ENCODE assay signal across 8 cellular contexts in genomic region chr1:151540982-151541377, GRCh38. TPM values are rescaled to one million over a fixed set of nuclear protein-coding genes. Genes with fewer than 3 reads are reported as not detected.
DNase-seq lines count a peak whose midpoint lies in the region; ATAC-seq and TF ChIP-seq lines count a peak whose summit lies in the region.

No MANE protein-coding gene starts in this region.

- peak overlapping the region; percentile 97 for H3K27ac ChIP-seq in RWPE1

- ATAC-seq in natural killer cell: no peak
- no peak for ATAC-seq in GM18873 (IDR thresholded peaks at IDR 0.05; ENCODE audit: low FRiP score, unreplicated experiment)
- no peak for ATAC-seq in GM21367 (IDR thresholded peaks at IDR 0.05; ENCODE audit: unreplicated experiment)

- H3K9me3 Mint-ChIP-seq in natural killer cell: no peaks in the 10 kb centered on the region

- H3K4me1 Mint-ChIP-seq in natural killer cell: peaks cover 19 to 24% of the 10 kb centered on the region in 2 donors

- TF ChIP-seq CTCF in RWPE1 (conservative IDR thresholded peaks at IDR 0.05; ENCODE audit: low read depth) (no peak), epithelial cell of esophagus (IDR thresholded peaks at IDR 0.05; ENCODE audit: insufficient read depth, low read depth, low read length, missing control alignments) (no peak), natural killer cell (IDR thresholded peaks at IDR 0.05) (no peak)

- POLR2A ChIA-PET in RWPE1 (lab: Yijun Ruan, JAX; ENCODE audit: low non-redundant PET): no interaction called here

- peak overlapping the region; percentile 99 for H3K4me3 Mint-ChIP-seq in natural killer cell

- H3K4me3 ChIP-seq in epithelial cell of esophagus (ENCODE audit: low read length): peak overlapping the region; percentile 92

- intact Hi-C loops in natural killer cell (cut with micrococcal nuclease): loop anchor here (1.0 to 5.0 kb wide), 2 partner anchors 30 to 84 kb away; partner anchors contain the start of genes CGN and POGZ

- peaks cover 25 to 26% of the 10 kb centered on the region in 2 donors for H3K27me3 Mint-ChIP-seq in natural killer cell (ENCODE audit: low read depth in 2 of 2)

- no peaks in the 10 kb centered on the region for H3K36me3 Mint-ChIP-seq in natural killer cell

- CTCF ChIA-PET in RWPE1 (lab: Yijun Ruan, JAX): interaction anchor here (0.6 kb wide), 1 partner anchor 26 kb away, joined by 9 read pairs; no protein-coding TSS in a partner anchor

- peak overlapping the region in 1 of 2 donors; percentile 91 for H3K27ac Mint-ChIP-seq in natural killer cell

- DNase-seq in NCI-H2171 treated with DMSO at 0.1 percent for 48 hours (lab: John Stamatoyannopoulos, UW) (peak; percentile 23), NCI-H2171 (lab: John Stamatoyannopoulos, UW) (no peak), RWPE1 (ENCODE audit: low spot score) (no peak), epithelial cell of esophagus (ENCODE audit: low read depth) (no peak), natural killer cell (no peak), hippocampal formation (lab: John Stamatoyannopoulos, UW) (no peak)

RNA-seq across cellular contexts. Expression of gene TUFT1, which starts 0.9 kb away (rescaled TPM):
- total RNA-seq in natural killer cell: 1 to 10 TPM; 4.6 to 7.2 (median 5.0) TPM

RNA-seq across cellular contexts. Expression of gene CGN, which starts 29.8 kb away (rescaled TPM):
- total RNA-seq in natural killer cell: under 1 TPM in 2 of 3 donors, not detected in 1; 0.07 to 0.80 TPM
